8 cellular contexts compared by ENCODE assay signal in the genomic region with DNA sequence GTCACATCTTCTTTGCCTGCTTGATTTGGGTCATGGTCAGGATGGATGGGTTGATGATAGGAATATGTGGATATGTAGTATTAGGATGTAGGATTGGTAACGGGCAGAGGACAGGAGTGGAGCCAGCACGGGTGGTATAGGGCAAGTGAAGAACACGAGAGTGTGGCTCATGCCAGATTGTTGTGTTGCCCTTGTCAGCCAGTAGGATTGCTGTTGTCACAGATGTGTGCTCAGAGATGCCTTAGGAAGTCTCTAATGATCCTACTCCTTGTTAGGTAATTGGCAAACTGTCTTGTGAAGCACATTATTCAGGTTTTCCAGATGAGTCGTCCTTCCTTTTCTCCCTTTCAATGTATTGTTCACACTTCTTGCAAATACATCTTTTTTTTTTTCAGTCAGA. TPM values are rescaled to one million over a fixed set of nuclear protein-coding genes. Genes with fewer than 3 reads are reported as not detected.
DNase-seq lines count a peak whose midpoint lies in the region; ATAC-seq and TF ChIP-seq lines count a peak whose summit lies in the region.

No MANE protein-coding gene starts in this region.

- H3F3A ChIP-seq in DOHH2 (ENCODE audit: control insufficient read depth, insufficient read depth): peaks cover 21% of the 10 kb centered on the region

- ATAC-seq in GM19328 (IDR thresholded peaks at IDR 0.05; ENCODE audit: unreplicated experiment): peak; percentile 83
- ATAC-seq in HG03139 (IDR thresholded peaks at IDR 0.05; ENCODE audit: unreplicated experiment): peak; percentile 69
- ATAC-seq in RWPE2 (ENCODE audit: low read depth): peak; percentile 76
- ATAC-seq in stimulated activated effector memory CD8-positive, alpha-beta T cell treated with anti-CD3 and anti-CD28 coated beads, Interleukin-12 subunit alpha, Interleukin-12 subunit beta, amount 100 ng/mL, for 72 hours: peak; percentile 92

- peaks cover 77% of the 10 kb centered on the region for H3K4me1 ChIP-seq in DOHH2 (ENCODE audit: control insufficient read depth, low read length)
- peaks cover 9% of the 10 kb centered on the region for H3K4me1 ChIP-seq in RWPE2 (ENCODE audit: insufficient read depth, poor library complexity, severe bottlenecking)

- no peaks in the 10 kb centered on the region for H4K20me1 ChIP-seq in DOHH2 (ENCODE audit: control insufficient read depth, insufficient read depth, low read depth, low read length)

- H3K27ac ChIP-seq in DOHH2 (ENCODE audit: low read depth, low read length): peak overlapping the region; percentile 56; the same call in 1 of the 2 replicates
- H3K27ac ChIP-seq in RWPE2 (ENCODE audit: poor library complexity, severe bottlenecking): no peak overlapping the region

- H3K4me3 Mint-ChIP-seq in stimulated activated effector memory CD8-positive, alpha-beta T cell treated with anti-CD3 and anti-CD28 coated beads, Interleukin-12 subunit alpha, Interleukin-12 subunit beta, amount 100 ng/mL, for 72 hours: no peak overlapping the region

- H3K4me1 Mint-ChIP-seq in stimulated activated effector memory CD8-positive, alpha-beta T cell treated with anti-CD3 and anti-CD28 coated beads, Interleukin-12 subunit alpha, Interleukin-12 subunit beta, amount 100 ng/mL, for 72 hours: peaks cover 12% of the 10 kb centered on the region

- H3K4me2 ChIP-seq in DOHH2 (ENCODE audit: low read length): peak overlapping the region; percentile 68

- DNase-seq in RWPE2 (ENCODE audit: low spot score): no peak
- DNase-seq in fibroblast of the aortic adventitia (ENCODE audit: low read depth): peak; percentile 40
- DNase-seq in stimulated activated effector memory CD8-positive, alpha-beta T cell treated with anti-CD3 and anti-CD28 coated beads, Interleukin-12 subunit alpha, Interleukin-12 subunit beta, amount 100 ng/mL, for 72 hours (ENCODE audit: low spot score in 2 of 2): no peak
- no peak for DNase-seq in NCI-H1092 treated with DMSO at 0.1 percent for 48 hours (lab: John Stamatoyannopoulos, UW)
- DNase-seq in T1000 (lab: John Stamatoyannopoulos, UW): no peak

- H3K4me3 ChIP-seq in DOHH2 (ENCODE audit: low read length) (peak overlapping the region; percentile 55), RWPE2 (ENCODE audit: severe bottlenecking) (no peak overlapping the region), fibroblast of the aortic adventitia (ENCODE audit: low read depth, low read length) (no peak overlapping the region)

- no peaks in the 10 kb centered on the region for H3K36me3 Mint-ChIP-seq in stimulated activated effector memory CD8-positive, alpha-beta T cell treated with anti-CD3 and anti-CD28 coated beads, Interleukin-12 subunit alpha, Interleukin-12 subunit beta, amount 100 ng/mL, for 72 hours

- H3K9me3 ChIP-seq in DOHH2 (ENCODE audit: control insufficient read depth, insufficient read depth, low read length): no peaks in the 10 kb centered on the region
- H3K9me3 ChIP-seq in RWPE2 (ENCODE audit: severe bottlenecking): peaks cover 3% of the 10 kb centered on the region

- H3K27me3 ChIP-seq in DOHH2 (ENCODE audit: control insufficient read depth, low read length) (no peaks in the 10 kb centered on the region), RWPE2 (ENCODE audit: insufficient read depth, poor library complexity, severe bottlenecking) (no peaks in the 10 kb centered on the region)

- no peaks in the 10 kb centered on the region for H3K9me3 Mint-ChIP-seq in stimulated activated effector memory CD8-positive, alpha-beta T cell treated with anti-CD3 and anti-CD28 coated beads, Interleukin-12 subunit alpha, Interleukin-12 subunit beta, amount 100 ng/mL, for 72 hours

- TF ChIP-seq CTCF in DOHH2 (IDR thresholded peaks at IDR 0.05; ENCODE audit: low read depth, low read length, poor library complexity, severe bottlenecking): peak; percentile 67
- peak; percentile 36 for TF ChIP-seq CTCF in RWPE2 (IDR thresholded peaks at IDR 0.05; ENCODE audit: poor library complexity, severe bottlenecking)
- peak; percentile 47 for TF ChIP-seq CTCF in fibroblast of the aortic adventitia (IDR thresholded peaks at IDR 0.05; ENCODE audit: insufficient read depth, low read length)

- H3K36me3 ChIP-seq in DOHH2 (ENCODE audit: control insufficient read depth, low read length): peaks cover 15% of the 10 kb centered on the region; the same call in 1 of the 2 replicates
- H3K36me3 ChIP-seq in RWPE2 (ENCODE audit: low read depth): no peaks in the 10 kb centered on the region; the same call in 1 of the 2 replicates

- no peak overlapping the region for H3K27ac Mint-ChIP-seq in stimulated activated effector memory CD8-positive, alpha-beta T cell treated with anti-CD3 and anti-CD28 coated beads, Interleukin-12 subunit alpha, Interleukin-12 subunit beta, amount 100 ng/mL, for 72 hours

- H3K79me2 ChIP-seq in DOHH2 (ENCODE audit: control insufficient read depth, low read length): peaks cover 97% of the 10 kb centered on the region

- no peaks in the 10 kb centered on the region for H3K9me2 ChIP-seq in DOHH2 (replicated peaks; ENCODE audit: control insufficient read depth, low read length)

RNA-seq across cellular contexts. Expression of a gene that starts 5.5 kb away (rescaled TPM):
- total RNA-seq in fibroblast of the aortic adventitia (ENCODE audit: low replicate concordance): 43.7 and 50.0 TPM in 2 replicates

RNA-seq across cellular contexts. Expression of a gene that starts 27.0 kb away (rescaled TPM):
- total RNA-seq in fibroblast of the aortic adventitia (ENCODE audit: low replicate concordance): 15.5 and 43.1 TPM in 2 replicates
